In the genomic region with DNA sequence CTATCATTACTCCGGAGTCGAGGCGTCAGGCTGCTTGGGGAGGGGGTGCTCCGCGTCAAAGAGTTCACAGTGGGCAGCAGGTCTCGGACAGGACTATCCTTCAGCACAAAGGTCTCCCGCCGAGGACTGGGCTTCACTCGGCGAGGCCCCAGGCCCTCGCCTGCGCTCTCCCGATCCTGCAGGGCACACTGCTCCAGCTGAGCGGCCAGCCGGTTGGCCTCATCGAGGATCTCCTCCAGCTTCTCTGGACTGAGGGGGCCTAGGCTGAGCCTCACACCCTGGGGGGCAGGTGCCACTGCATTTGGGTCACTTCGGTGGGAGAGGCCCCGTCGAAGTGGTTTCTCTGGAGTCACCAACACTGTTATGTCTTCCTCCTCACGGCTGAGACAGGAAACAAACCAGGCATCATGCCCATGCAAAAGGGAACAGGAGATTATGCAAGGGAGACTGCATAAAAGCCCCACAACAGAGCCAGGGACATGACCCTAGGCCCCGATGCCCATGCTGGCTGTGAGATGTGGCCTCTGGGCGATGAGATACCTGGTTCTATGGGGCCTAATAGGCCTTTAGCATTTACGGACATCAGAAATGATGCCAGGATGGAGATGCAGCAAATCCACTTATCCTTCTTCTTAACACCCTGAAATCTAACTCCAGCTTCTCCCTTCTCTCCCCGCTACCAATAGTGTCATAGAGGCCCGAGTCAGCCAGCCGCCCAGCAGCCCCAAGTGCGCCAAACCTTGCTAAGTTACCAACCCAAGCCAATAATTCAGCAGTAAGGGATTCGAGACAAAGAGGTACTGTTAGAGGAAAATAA, we compare ENCODE assay signal across 1 cellular context.
TF ChIP-seq lines count a peak whose summit lies in the region.

No MANE protein-coding gene starts in this region.

TF ChIP-seq in WTC11, 78 proteins besides CTCF, POLR2A, EP300 and RAD21 (continued from another document):
- TF ChIP-seq, protein P1, sequence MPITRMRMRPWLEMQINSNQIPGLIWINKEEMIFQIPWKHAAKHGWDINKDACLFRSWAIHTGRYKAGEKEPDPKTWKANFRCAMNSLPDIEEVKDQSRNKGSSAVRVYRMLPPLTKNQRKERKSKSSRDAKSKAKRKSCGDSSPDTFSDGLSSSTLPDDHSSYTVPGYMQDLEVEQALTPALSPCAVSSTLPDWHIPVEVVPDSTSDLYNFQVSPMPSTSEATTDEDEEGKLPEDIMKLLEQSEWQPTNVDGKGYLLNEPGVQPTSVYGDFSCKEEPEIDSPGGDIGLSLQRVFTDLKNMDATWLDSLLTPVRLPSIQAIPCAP (CRISPR knock-in tag; IDR thresholded peaks at IDR 0.05): no peak
- TF ChIP-seq CBFB (CRISPR knock-in tag; IDR thresholded peaks at IDR 0.05; ENCODE audit: low read depth): no peak
- TF ChIP-seq, protein P2, sequence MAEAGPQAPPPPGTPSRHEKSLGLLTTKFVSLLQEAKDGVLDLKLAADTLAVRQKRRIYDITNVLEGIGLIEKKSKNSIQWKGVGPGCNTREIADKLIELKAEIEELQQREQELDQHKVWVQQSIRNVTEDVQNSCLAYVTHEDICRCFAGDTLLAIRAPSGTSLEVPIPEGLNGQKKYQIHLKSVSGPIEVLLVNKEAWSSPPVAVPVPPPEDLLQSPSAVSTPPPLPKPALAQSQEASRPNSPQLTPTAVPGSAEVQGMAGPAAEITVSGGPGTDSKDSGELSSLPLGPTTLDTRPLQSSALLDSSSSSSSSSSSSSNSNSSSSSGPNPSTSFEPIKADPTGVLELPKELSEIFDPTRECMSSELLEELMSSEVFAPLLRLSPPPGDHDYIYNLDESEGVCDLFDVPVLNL (CRISPR knock-in tag; IDR thresholded peaks at IDR 0.05; ENCODE audit: borderline replicate concordance, low read depth): no peak
- TF ChIP-seq, protein P3, sequence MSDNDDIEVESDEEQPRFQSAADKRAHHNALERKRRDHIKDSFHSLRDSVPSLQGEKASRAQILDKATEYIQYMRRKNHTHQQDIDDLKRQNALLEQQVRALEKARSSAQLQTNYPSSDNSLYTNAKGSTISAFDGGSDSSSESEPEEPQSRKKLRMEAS (CRISPR knock-in tag; IDR thresholded peaks at IDR 0.05): no peak
- TF ChIP-seq NR2C2 (CRISPR knock-in tag; IDR thresholded peaks at IDR 0.05): no peak
